Comparison of ENCODE assay signal across 19 cellular contexts in genomic region chr16:79784007-79784406, GRCh38.
"Had no signal": no experiment of that assay in that cellular context is flagged by ENCODE, and none has a peak within 500 bp of the region (broad histone marks: within the 10 kb centered on the region; RNA-seq: fewer than 3 reads in every experiment).

No MANE protein-coding gene starts in this region.

- H3K9me3 ChIP-seq: SJSA1 had no signal

- DNase-seq: activated CD4-positive, alpha-beta memory T cell treated with anti-CD3 and anti-CD28 coated beads, Interleukin-2, amount 10 ng/mL, durations not matched to agents 7 days and 5 days; activated CD4-positive, alpha-beta T cell treated with anti-CD3 and anti-CD28 coated beads, Interleukin-2, amount 50 U/mL, for 1 hour; activated CD4-positive, CD25-positive, alpha-beta regulatory T cell treated with anti-CD3 and anti-CD28 coated beads, Interleukin-2, amount 50 U/mL, for 72 hours; activated gamma-delta T cell; activated naive CD4-positive, alpha-beta T cell treated with anti-CD3 and anti-CD28 coated beads for 36 hours; activated T-cell treated with anti-CD3 and anti-CD28 coated beads for 4 hours; activated T-cell treated with anti-CD3 and anti-CD28 coated beads, Interleukin-2, amount 50 U/mL, for 48 hours; amygdala; Karpas-422; NCI-H1048; NCI-H146; NCI-H187 treated with DMSO at 0.1 percent for 48 hours; NCI-H2081 treated with DMSO at 0.1 percent for 48 hours; NCI-H446; NCI-H524; SHP77 had no signal

- H3K27me3 ChIP-seq: SJSA1 had no signal

- H3K27ac ChIP-seq: SJSA1 had no signal

- H3K4me3 ChIP-seq: SJSA1 had no signal

- ATAC-seq: activated T-helper 17 cell treated with anti-CD3 and anti-CD28 coated beads, Interleukin-2, amount 50 U/mL, for 72 hours; WTC11 had no signal

- H3K36me3 ChIP-seq: SJSA1 had no signal
